ENCODE assay signal across 8 cellular contexts in the genomic region with DNA sequence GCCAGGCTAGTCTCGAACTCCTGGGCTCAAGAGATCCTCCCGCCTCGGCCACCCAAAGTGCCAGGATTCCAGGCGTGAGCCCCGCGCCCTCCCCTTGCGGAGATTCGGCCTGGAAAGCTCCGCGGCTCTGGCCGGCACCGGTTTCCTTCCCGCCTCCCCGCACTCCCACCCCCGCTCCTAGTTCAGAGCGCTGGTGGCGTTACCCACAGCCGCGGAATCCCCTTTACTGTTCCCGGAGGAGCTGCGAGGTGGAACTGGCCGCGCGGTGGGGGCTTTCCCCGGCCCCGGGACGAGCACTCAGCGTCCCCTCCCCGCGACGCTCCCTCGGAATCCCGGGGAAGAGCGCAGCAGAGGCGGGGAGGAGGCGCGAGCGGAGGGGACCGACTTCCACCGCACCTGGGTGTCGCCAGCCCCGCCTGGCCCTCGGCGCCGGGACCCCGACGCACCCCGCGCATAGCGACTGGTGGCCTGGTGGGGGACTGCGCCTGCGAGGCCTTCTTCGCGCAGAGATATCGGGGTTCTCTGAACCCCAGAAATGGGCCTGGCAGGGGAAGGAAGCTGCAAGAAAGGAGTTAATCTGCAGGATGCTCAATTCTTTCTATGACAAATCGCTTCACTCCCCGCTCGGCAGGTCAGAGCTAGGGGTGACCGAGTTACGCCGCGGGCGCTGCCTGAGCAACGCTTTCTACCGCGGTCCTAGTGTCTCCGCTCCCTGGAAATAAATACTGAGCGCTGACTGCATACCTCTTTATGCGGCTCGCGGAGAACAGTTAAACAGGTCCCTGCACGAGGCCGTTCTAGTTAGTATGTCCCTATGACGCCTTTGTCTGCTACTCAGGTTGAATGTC. TPM values are rescaled to one million over a fixed set of nuclear protein-coding genes. Genes with fewer than 3 reads are reported as not detected.
DNase-seq lines count a peak whose midpoint lies in the region; ATAC-seq and TF ChIP-seq lines count a peak whose summit lies in the region.

No MANE protein-coding gene starts in this region.

- BruUV-seq in Caco-2 (replicated peaks; lab: Mats Ljungman, UMichigan): no TSS peak

- peak overlapping the region; percentile 65 for H3K27ac ChIP-seq in cingulate gyrus (ENCODE audit: low read depth, low read length)
- peak overlapping the region in 1 of 3 donors; percentile 5 for H3K27ac ChIP-seq in right lobe of liver
- no peak overlapping the region for H3K27ac ChIP-seq in subcutaneous abdominal adipose tissue (ENCODE audit: low read depth, low read length)

- H3K4me3 ChIP-seq in Caco-2 (ENCODE audit: low read depth, low read length): peak overlapping the region; percentile 42
- peak overlapping the region; percentile 54 to 63 (median 54) for H3K4me3 ChIP-seq in right lobe of liver
- H3K4me3 ChIP-seq in subcutaneous abdominal adipose tissue (ENCODE audit: low read depth in 1 of 5, low read length in 5 of 5): peak overlapping the region; percentile 37 to 78 (median 70)

- H3K27ac Mint-ChIP-seq in Caco-2 (ENCODE audit: unreplicated experiment): no peak overlapping the region
- no peak overlapping the region for H3K27ac Mint-ChIP-seq in T-cell

- TF ChIP-seq CTCF in Caco-2 (IDR thresholded peaks at IDR 0.05; ENCODE audit: insufficient read depth in 1 of 2, low read depth in 1 of 2, low read length in 1 of 2, severe bottlenecking in 1 of 2, unreplicated experiment in 1 of 2): no peak
- peak in 1 of 4 donors; percentile 23 for TF ChIP-seq CTCF in right lobe of liver (IDR thresholded peaks at IDR 0.05)

- H3K9ac ChIP-seq in subcutaneous abdominal adipose tissue (ENCODE audit: low read length in 5 of 5): peak overlapping the region in 3 of 5 donors; percentile 30 to 72 (median 56)

- H3K36me3 ChIP-seq in Caco-2 (ENCODE audit: control insufficient read depth, insufficient read depth, low read length) (no peaks in the 10 kb centered on the region), right lobe of liver (no peaks in the 10 kb centered on the region), subcutaneous abdominal adipose tissue (ENCODE audit: control insufficient read depth in 5 of 5, insufficient read depth in 5 of 5, low read length in 5 of 5) (no peaks in the 10 kb centered on the region)

- DNase-seq in Caco-2 (peak in 1 of 2 experiments; percentile 36), T-cell (peak in 15 of 34 experiments; percentile 2 to 42 (median 25)), right lobe of liver (no peak), SHP77 treated with DMSO at 0.1 percent for 48 hours (lab: John Stamatoyannopoulos, UW) (no peak), NCI-H345 (lab: John Stamatoyannopoulos, UW) (no peak)

- H3K9me3 Mint-ChIP-seq in Caco-2 (ENCODE audit: unreplicated experiment) (no peaks in the 10 kb centered on the region), T-cell (no peaks in the 10 kb centered on the region)

- H3K4me1 Mint-ChIP-seq in Caco-2 (ENCODE audit: low read depth, unreplicated experiment): no peaks in the 10 kb centered on the region
- peaks cover 0 to 10% (median 6%) of the 10 kb centered on the region in 3 donors for H3K4me1 Mint-ChIP-seq in T-cell

- H3K27me3 Mint-ChIP-seq in Caco-2 (ENCODE audit: insufficient read depth, unreplicated experiment): peaks cover 5% of the 10 kb centered on the region
- H3K27me3 Mint-ChIP-seq in T-cell: peaks cover 30 to 43% of the 10 kb centered on the region in 2 donors

- H3K4me1 ChIP-seq in Caco-2: no peaks in the 10 kb centered on the region
- peaks cover 0 to 6% (median 0%) of the 10 kb centered on the region in 4 donors for H3K4me1 ChIP-seq in right lobe of liver
- peaks cover 0 to 23% (median 19%) of the 10 kb centered on the region in 5 donors for H3K4me1 ChIP-seq in subcutaneous abdominal adipose tissue (ENCODE audit: control insufficient read depth in 5 of 5, insufficient read depth in 5 of 5, low read length in 5 of 5)

- CTCF ChIA-PET in Caco-2 (lab: Charles Lee): no interaction called here
- CTCF ChIA-PET in T-cell (lab: Charles Lee): interaction anchor here (0.6 to 0.7 kb wide), 3 partner anchors 47 to 297 kb away, joined by 3 to 7 read pairs (median 5); a partner anchor contains a TSS

- ATAC-seq in GM21526 (IDR thresholded peaks at IDR 0.05; ENCODE audit: low FRiP score, unreplicated experiment) (peak; percentile 54), T-cell (replicated peaks in 1 of 4) (peak; percentile 69 to 78 (median 74)), right lobe of liver (peak; percentile 63 to 67 (median 66))

- H3K36me3 Mint-ChIP-seq in Caco-2 (ENCODE audit: insufficient read depth, unreplicated experiment) (no peaks in the 10 kb centered on the region), T-cell (no peaks in the 10 kb centered on the region)

- H3K27me3 ChIP-seq in Caco-2 (replicated peaks; ENCODE audit: control insufficient read depth, insufficient read depth, low read length) (no peaks in the 10 kb centered on the region), right lobe of liver (no peaks in the 10 kb centered on the region), subcutaneous abdominal adipose tissue (ENCODE audit: control insufficient read depth in 5 of 5, insufficient read depth in 4 of 5, low read length in 5 of 5) (peaks cover 0 to 8% (median 0%) of the 10 kb centered on the region in 5 donors)

- POLR2A ChIA-PET in Caco-2 (lab: Charles Lee) (no interaction called here), T-cell (lab: Charles Lee) (no interaction called here)

- no peak for TF ChIP-seq POLR2A in right lobe of liver (IDR thresholded peaks at IDR 0.05)

- H3K9me3 ChIP-seq in Caco-2 (no peaks in the 10 kb centered on the region), right lobe of liver (no peaks in the 10 kb centered on the region), subcutaneous abdominal adipose tissue (ENCODE audit: control insufficient read depth in 5 of 5, low read length in 5 of 5) (no peaks in the 10 kb centered on the region)

- H3K4me3 Mint-ChIP-seq in Caco-2 (ENCODE audit: unreplicated experiment) (peak overlapping the region; percentile 77), T-cell (peak overlapping the region; percentile 71 to 77 (median 71))

- intact Hi-C loops in Caco-2 (cut with micrococcal nuclease; ENCODE audit: unreplicated experiment): no loop called here
- intact Hi-C loops in right lobe of liver (cut with DNase I): no loop called here

- WGBS in right lobe of liver (ENCODE audit: insufficient coverage, low coverage, low lambda C conversion rate, missing lambda C conversion rate): 8% methylated on average over 24 of the region's 74 CpGs

RNA-seq across cellular contexts. Expression of a gene that starts 14.6 kb away (rescaled TPM):
- 24.1 and 24.6 TPM in 2 replicates for total RNA-seq in Caco-2 (2022)
- total RNA-seq in T-cell: 1 to 10 TPM; 4.5 to 7.2 (median 5.6) TPM
- total RNA-seq in right lobe of liver: 10 to 100 TPM; 24.1 to 36.7 (median 27.0) TPM
